Comparison of ENCODE assay signal across 8 cellular contexts in the genomic region with DNA sequence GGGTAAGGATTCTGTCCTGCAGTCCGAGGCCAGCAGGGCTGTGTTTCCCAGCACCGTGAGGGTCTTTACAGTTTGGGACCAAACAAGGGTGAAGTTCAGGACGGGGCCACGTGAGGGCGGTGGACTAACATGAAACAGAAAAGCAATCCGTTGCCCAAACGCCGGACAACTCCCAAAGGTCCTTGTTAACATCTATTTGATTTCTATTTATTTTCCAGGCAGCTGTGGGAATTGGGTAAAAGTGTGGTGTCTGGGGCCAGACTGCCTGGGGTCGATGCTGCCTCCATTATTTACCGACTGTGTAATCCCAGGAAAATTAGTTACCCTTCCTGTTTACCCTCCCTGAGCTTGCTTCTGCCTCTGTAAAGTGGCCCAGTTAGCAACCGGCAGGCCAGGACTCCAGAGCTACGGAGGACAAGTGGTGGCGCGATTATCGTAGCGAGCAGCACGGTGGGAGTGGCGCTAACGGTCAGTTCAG.
DNase-seq lines count a peak whose midpoint lies in the region; TF ChIP-seq lines count a peak whose summit lies in the region.

No MANE protein-coding gene starts in this region.

- H3K27me3 ChIP-seq in brain microvascular endothelial cell (replicated peaks), result peaks cover 2% of the 10 kb centered on the region

- no peaks in the 10 kb centered on the region for H3K36me3 ChIP-seq in brain microvascular endothelial cell (replicated peaks)

- in situ Hi-C loops in brain microvascular endothelial cell (cut with HindIII; ENCODE audit: low pct_ligation_motif_present, low sequenced_read_pairs), result no loop called here

- H3K27ac ChIP-seq in brain microvascular endothelial cell, result no peak overlapping the region

- H3K4me3 ChIP-seq in brain microvascular endothelial cell (ENCODE audit: low read depth, low read length) (peak overlapping the region; percentile 33), iPS-11a (ENCODE audit: low read depth, low read length) (peak overlapping the region; percentile 17), skeletal muscle cell (ENCODE audit: low read depth, low read length) (peak overlapping the region; percentile 18)

- TF ChIP-seq CTCF in LNCAP (IDR thresholded peaks at IDR 0.05) (peak; percentile 76), brain microvascular endothelial cell (IDR thresholded peaks at IDR 0.05; ENCODE audit: low read depth, low read length, missing control alignments) (peak; percentile 87)

- DNase-seq in activated naive CD4-positive, alpha-beta T cell treated with Interleukin-2 at 50 U/mL for 16 hours, result peak; percentile 41
- DNase-seq in activated naive CD4-positive, alpha-beta T cell (lab: John Stamatoyannopoulos, UW), result no peak
- DNase-seq in SK-N-DZ (ENCODE audit: low spot score) (peak; percentile 86), brain microvascular endothelial cell (peak; percentile 80), skeletal muscle cell (ENCODE audit: low read depth) (peak; percentile 45)
- no peak for DNase-seq in activated CD4-positive, CD25-positive, alpha-beta regulatory T cell (lab: John Stamatoyannopoulos, UW)

Comparison
In these comparisons a context has a peak if more than half of its experiments do, and no peak if none do; other contexts are left out.
1. DNase-seq: peak in activated naive CD4-positive, alpha-beta T cell treated with Interleukin-2 at 50 U/mL for 16 hours (single experiment), SK-N-DZ (single experiment), brain microvascular endothelial cell (single experiment) and skeletal muscle cell (single experiment); none in activated naive CD4-positive, alpha-beta T cell (0 of 4) and activated CD4-positive, CD25-positive, alpha-beta regulatory T cell (0 of 4).
2. Peak in every context shown above with its lines, with median percentiles within 50 percentile points of each other: H3K4me3 ChIP-seq.